ENCODE assay signal across 1 cellular context in the genomic region with DNA sequence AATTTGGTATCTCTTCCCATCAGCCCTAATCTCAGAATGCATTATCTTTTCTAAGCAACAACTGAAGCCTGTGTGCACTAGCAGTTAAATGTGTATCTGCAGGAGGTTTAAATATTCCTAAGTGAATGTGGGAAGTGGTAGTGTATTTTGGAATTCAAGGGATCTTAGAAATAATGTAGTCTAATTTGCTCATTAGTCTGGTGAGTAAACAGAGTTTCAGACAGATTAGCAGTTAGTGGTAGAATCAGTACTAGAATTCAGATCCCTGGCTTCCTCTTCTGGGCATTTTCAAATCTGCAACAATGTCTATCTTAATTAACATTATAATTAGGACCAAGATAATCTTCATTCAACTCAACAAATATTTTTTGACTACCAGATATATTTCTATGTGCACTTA.
TF ChIP-seq lines count a peak whose summit lies in the region.

No MANE protein-coding gene starts in this region.

TF ChIP-seq in IMR-90, 13 proteins besides CTCF, POLR2A, EP300 and RAD21:
- TF ChIP-seq MXI1 (IDR thresholded peaks at IDR 0.05; ENCODE audit: borderline replicate concordance, low read depth, low read length) (no peak), RFX5 (IDR thresholded peaks at IDR 0.05; ENCODE audit: low read depth, low read length) (no peak), MAFK (IDR thresholded peaks at IDR 0.05; ENCODE audit: low read depth, low read length) (no peak), CHD1 (IDR thresholded peaks at IDR 0.05; ENCODE audit: low read depth, low read length) (no peak), RCOR1 (IDR thresholded peaks at IDR 0.05; ENCODE audit: insufficient replicate concordance, low read length) (no peak), MAZ (IDR thresholded peaks at IDR 0.05; ENCODE audit: borderline replicate concordance, low read depth, low read length) (no peak), FOS (IDR thresholded peaks at IDR 0.05; ENCODE audit: low read depth, low read length) (no peak), NFE2L2 (IDR thresholded peaks at IDR 0.05; ENCODE audit: low read depth, low read length) (no peak), SMC3 (IDR thresholded peaks at IDR 0.05; ENCODE audit: low read depth, low read length) (no peak), CEBPB (IDR thresholded peaks at IDR 0.05; ENCODE audit: low read depth, low read length) (no peak), BHLHE40 (IDR thresholded peaks at IDR 0.05; ENCODE audit: low read depth, low read length) (no peak)
- TF ChIP-seq, protein P1, sequence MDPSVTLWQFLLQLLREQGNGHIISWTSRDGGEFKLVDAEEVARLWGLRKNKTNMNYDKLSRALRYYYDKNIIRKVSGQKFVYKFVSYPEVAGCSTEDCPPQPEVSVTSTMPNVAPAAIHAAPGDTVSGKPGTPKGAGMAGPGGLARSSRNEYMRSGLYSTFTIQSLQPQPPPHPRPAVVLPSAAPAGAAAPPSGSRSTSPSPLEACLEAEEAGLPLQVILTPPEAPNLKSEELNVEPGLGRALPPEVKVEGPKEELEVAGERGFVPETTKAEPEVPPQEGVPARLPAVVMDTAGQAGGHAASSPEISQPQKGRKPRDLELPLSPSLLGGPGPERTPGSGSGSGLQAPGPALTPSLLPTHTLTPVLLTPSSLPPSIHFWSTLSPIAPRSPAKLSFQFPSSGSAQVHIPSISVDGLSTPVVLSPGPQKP (IDR thresholded peaks at IDR 0.05; ENCODE audit: borderline replicate concordance, low read depth, low read length) = no peak
- TF ChIP-seq, protein P2, sequence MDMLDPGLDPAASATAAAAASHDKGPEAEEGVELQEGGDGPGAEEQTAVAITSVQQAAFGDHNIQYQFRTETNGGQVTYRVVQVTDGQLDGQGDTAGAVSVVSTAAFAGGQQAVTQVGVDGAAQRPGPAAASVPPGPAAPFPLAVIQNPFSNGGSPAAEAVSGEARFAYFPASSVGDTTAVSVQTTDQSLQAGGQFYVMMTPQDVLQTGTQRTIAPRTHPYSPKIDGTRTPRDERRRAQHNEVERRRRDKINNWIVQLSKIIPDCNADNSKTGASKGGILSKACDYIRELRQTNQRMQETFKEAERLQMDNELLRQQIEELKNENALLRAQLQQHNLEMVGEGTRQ (IDR thresholded peaks at IDR 0.05; ENCODE audit: low read depth, low read length) = no peak
